Comparison of ENCODE assay signal across 13 cellular contexts in the genomic region with DNA sequence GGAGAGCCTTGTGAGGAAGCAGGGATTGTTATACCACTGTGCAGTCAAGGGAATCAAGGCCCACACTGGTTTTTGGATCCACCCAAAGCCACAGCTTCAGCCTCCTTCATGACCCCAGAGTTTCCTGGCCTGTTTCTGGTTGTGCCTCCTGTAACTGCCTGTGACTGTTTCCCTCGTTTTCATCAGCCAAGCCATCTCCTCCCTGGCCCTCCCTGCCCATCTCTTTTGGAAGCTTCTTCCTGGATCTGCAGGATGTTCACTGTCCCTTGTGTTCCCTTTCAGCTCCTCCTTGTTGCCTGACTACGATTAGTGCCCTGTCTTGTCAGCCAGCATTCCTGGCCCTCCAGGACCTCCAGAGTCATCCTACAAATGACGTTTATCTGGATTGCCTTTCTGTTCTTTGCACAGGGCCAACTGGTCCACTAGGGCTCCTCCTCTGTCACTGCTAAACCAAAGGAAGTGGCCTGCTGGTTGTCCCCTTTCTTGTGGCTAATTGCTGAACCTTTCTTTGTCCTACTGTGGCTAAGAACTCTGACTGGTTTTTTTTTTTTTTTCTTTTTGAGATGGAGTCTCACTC. TPM values are rescaled to one million over a fixed set of nuclear protein-coding genes. Genes with fewer than 3 reads are reported as not detected.
DNase-seq lines count a peak whose midpoint lies in the region; ATAC-seq and TF ChIP-seq lines count a peak whose summit lies in the region.
"Had no signal": no experiment of that assay in that cellular context is flagged by ENCODE, and none has a peak within 500 bp of the region (broad histone marks: within the 10 kb centered on the region; RNA-seq: fewer than 3 reads in every experiment).

No MANE protein-coding gene starts in this region.

- H3K4me2 ChIP-seq in SK-N-SH: no peak overlapping the region

- no peaks in the 10 kb centered on the region for H3K9me2 ChIP-seq in SK-N-SH

- ATAC-seq in body of pancreas (no peak), lower lobe of right lung (peak; percentile 23 to 58)

- no peaks in the 10 kb centered on the region for H4K20me1 ChIP-seq in SK-N-SH (ENCODE audit: insufficient read depth)

- H2AFZ ChIP-seq in SK-N-SH (ENCODE audit: low read depth): no peak overlapping the region

- H3K4me3 Mint-ChIP-seq in activated CD4-positive, alpha-beta T cell treated with anti-CD3 and anti-CD28 coated beads, Interleukin-2, amount 10 ng/mL, durations not matched to agents 7 days and 5 days: no peak overlapping the region

- H3K9ac ChIP-seq in SK-N-SH: no peak overlapping the region

- H3K4me1 ChIP-seq in body of pancreas: peaks cover 13% of the 10 kb centered on the region
- peaks cover 25% of the 10 kb centered on the region for H3K4me1 ChIP-seq in lower lobe of right lung
- peaks cover 17% of the 10 kb centered on the region for H3K4me1 ChIP-seq in testis
- peaks cover 0 to 10% of the 10 kb centered on the region in 2 experiments; a peak in 1 of 4 replicates for H3K4me1 ChIP-seq in SK-N-SH (ENCODE audit: control insufficient read depth in 1 of 2, insufficient read depth in 2 of 2, low read depth in 1 of 2, low read length in 1 of 2)

- no peak for TF ChIP-seq POLR2A in body of pancreas (IDR thresholded peaks at IDR 0.05)
- no peak for TF ChIP-seq POLR2A in testis (IDR thresholded peaks at IDR 0.05)

- CTCF ChIA-PET in activated CD4-positive, alpha-beta T cell treated with anti-CD3 and anti-CD28 coated beads, Interleukin-2, amount 10 ng/mL, durations not matched to agents 7 days and 5 days (lab: Charles Lee): interaction anchor here (0.7 to 3.3 kb wide), 3 partner anchors 9 to 333 kb away, joined by 3 to 13 read pairs (median 3); no protein-coding TSS in a partner anchor
- CTCF ChIA-PET in SK-N-SH (lab: Yijun Ruan, JAX): no interaction called here

- POLR2A ChIA-PET in activated CD4-positive, alpha-beta T cell treated with anti-CD3 and anti-CD28 coated beads, Interleukin-2, amount 10 ng/mL, durations not matched to agents 7 days and 5 days (lab: Charles Lee): no interaction called here
- POLR2A ChIA-PET in SK-N-SH (lab: Yijun Ruan, JAX): no interaction called here

- peaks cover 21% of the 10 kb centered on the region for H3K79me2 ChIP-seq in SK-N-SH (ENCODE audit: insufficient read depth)

- H3K36me3 ChIP-seq in body of pancreas (replicated peaks in 1 of 2; ENCODE audit: insufficient read depth in 1 of 2, low read depth in 2 of 2): peaks cover 0 to 4% of the 10 kb centered on the region in 2 donors
- H3K36me3 ChIP-seq in lower lobe of right lung: peaks cover 94% of the 10 kb centered on the region
- H3K36me3 ChIP-seq in testis (ENCODE audit: low read depth, missing control alignments): no peaks in the 10 kb centered on the region
- H3K36me3 ChIP-seq in SK-N-SH (replicated peaks in 1 of 2; ENCODE audit: control insufficient read depth in 1 of 2, insufficient read depth in 2 of 2, low read length in 1 of 2): peaks cover 53 to 70% of the 10 kb centered on the region in 2 experiments

- DNase-seq in activated CD4-positive, alpha-beta T cell treated with anti-CD3 and anti-CD28 coated beads, Interleukin-2, amount 10 ng/mL, durations not matched to agents 7 days and 5 days: peak; percentile 16
- DNase-seq in activated CD4-positive, alpha-beta T cell treated with anti-CD3 and anti-CD28 coated beads, Interleukin-2, amount 50 U/mL, for 1 hour: no peak
- no peak for DNase-seq in body of pancreas
- DNase-seq in lower lobe of right lung: no peak
- no peak for DNase-seq in testis
- DNase-seq in germinal center (ENCODE audit: low spot score): no peak
- no peak for DNase-seq in SK-N-SH
- DNase-seq in NCI-H128 (lab: John Stamatoyannopoulos, UW; ENCODE audit: unreplicated experiment): no peak
- DNase-seq: activated CD8-positive, alpha-beta memory T cell treated with anti-CD3 and anti-CD28 coated beads, Interleukin-2, amount 50 U/mL, for 4 hours; effector memory CD4-positive, alpha-beta T cell; NCI-H2227 treated with DMSO at 0.1 percent for 48 hours; SIG-M5; tibial artery had no signal

- intact Hi-C loops in body of pancreas (cut with DNase I): no loop called here
- intact Hi-C loops in lower lobe of right lung (cut with DNase I): no loop called here
- intact Hi-C loops in testis (cut with DNase I; ENCODE audit: low total_unique reads): no loop called here

- H3K27ac Mint-ChIP-seq in activated CD4-positive, alpha-beta T cell treated with anti-CD3 and anti-CD28 coated beads, Interleukin-2, amount 10 ng/mL, durations not matched to agents 7 days and 5 days: peak overlapping the region; percentile 34

- no peaks in the 10 kb centered on the region for H3K9me3 ChIP-seq in body of pancreas
- no peaks in the 10 kb centered on the region for H3K9me3 ChIP-seq in lower lobe of right lung
- no peaks in the 10 kb centered on the region for H3K9me3 ChIP-seq in testis
- no peaks in the 10 kb centered on the region for H3K9me3 ChIP-seq in SK-N-SH
- H3K9me3 ChIP-seq: tibial artery had no signal

- H3K27me3 Mint-ChIP-seq in activated CD4-positive, alpha-beta T cell treated with anti-CD3 and anti-CD28 coated beads, Interleukin-2, amount 10 ng/mL, durations not matched to agents 7 days and 5 days: no peaks in the 10 kb centered on the region

- peak overlapping the region; percentile 13 to 64 (median 54) for H3K27ac ChIP-seq in body of pancreas
- H3K27ac ChIP-seq in lower lobe of right lung: peak overlapping the region; percentile 68
- H3K27ac ChIP-seq in testis: peak overlapping the region; percentile 40 to 55
- peak overlapping the region in 1 of 2 experiments; percentile 32; a peak in 1 of 4 replicates for H3K27ac ChIP-seq in SK-N-SH (ENCODE audit: low read depth in 2 of 2, low read length in 1 of 2)

- H3K4me3 ChIP-seq in body of pancreas: no peak overlapping the region
- no peak overlapping the region for H3K4me3 ChIP-seq in lower lobe of right lung
- no peak overlapping the region for H3K4me3 ChIP-seq in testis
- no peak overlapping the region for H3K4me3 ChIP-seq in SK-N-SH (ENCODE audit: low read depth in 2 of 2, low read length in 1 of 2)
- H3K4me3 ChIP-seq: tibial artery had no signal

- peaks cover 84% of the 10 kb centered on the region for H3K36me3 Mint-ChIP-seq in activated CD4-positive, alpha-beta T cell treated with anti-CD3 and anti-CD28 coated beads, Interleukin-2, amount 10 ng/mL, durations not matched to agents 7 days and 5 days (ENCODE audit: low read depth)

- TF ChIP-seq CTCF in body of pancreas (IDR thresholded peaks at IDR 0.05) (no peak), lower lobe of right lung (IDR thresholded peaks at IDR 0.05) (no peak), testis (IDR thresholded peaks at IDR 0.05) (no peak), SK-N-SH (IDR thresholded peaks at IDR 0.05) (no peak)

- 22 to 52% methylated on average over 3 of the region's 3 CpGs for WGBS in body of pancreas, 2 donors
- WGBS in testis, 2 donors: 21 to 40% methylated on average over 3 of the region's 3 CpGs
- 85% methylated on average over 3 of the region's 3 CpGs for WGBS in SK-N-SH (ENCODE audit: low lambda C conversion rate)

- no peaks in the 10 kb centered on the region for H3K27me3 ChIP-seq in body of pancreas
- no peaks in the 10 kb centered on the region for H3K27me3 ChIP-seq in lower lobe of right lung (ENCODE audit: low read depth)
- H3K27me3 ChIP-seq in testis: no peaks in the 10 kb centered on the region
- no peaks in the 10 kb centered on the region for H3K27me3 ChIP-seq in SK-N-SH (ENCODE audit: insufficient read depth)
- H3K27me3 ChIP-seq: tibial artery had no signal

- peaks cover 6% of the 10 kb centered on the region for H3F3A ChIP-seq in SK-N-SH (replicated peaks; ENCODE audit: insufficient read depth)

- peaks cover 36% of the 10 kb centered on the region for H3K4me1 Mint-ChIP-seq in activated CD4-positive, alpha-beta T cell treated with anti-CD3 and anti-CD28 coated beads, Interleukin-2, amount 10 ng/mL, durations not matched to agents 7 days and 5 days

- no peak for TF ChIP-seq RAD21 in SK-N-SH (IDR thresholded peaks at IDR 0.05; ENCODE audit: low read length)

- TF ChIP-seq EP300 in SK-N-SH (IDR thresholded peaks at IDR 0.05; ENCODE audit: borderline replicate concordance in 1 of 2, low read depth in 1 of 2, low read length in 1 of 2): no peak

- no peaks in the 10 kb centered on the region for H3K9me3 Mint-ChIP-seq in activated CD4-positive, alpha-beta T cell treated with anti-CD3 and anti-CD28 coated beads, Interleukin-2, amount 10 ng/mL, durations not matched to agents 7 days and 5 days

TF ChIP-seq in SK-N-SH, 30 proteins besides CTCF, POLR2A, EP300 and RAD21 (continues in another document):
- no peak for TF ChIP-seq NFIC (IDR thresholded peaks at IDR 0.05; ENCODE audit: borderline replicate concordance)
- TF ChIP-seq SMC3 (IDR thresholded peaks at IDR 0.05; ENCODE audit: low read depth, low read length): no peak

RNA-seq across cellular contexts. Expression of a gene that starts 17.9 kb away (rescaled TPM):
- 10 to 100 TPM; 62.2 to 68.3 TPM for total RNA-seq in activated CD4-positive, alpha-beta T cell treated with anti-CD3 and anti-CD28 coated beads, Interleukin-2, amount 10 ng/mL, durations not matched to agents 7 days and 5 days
- total RNA-seq in body of pancreas (10 to 100 TPM; 13.8 to 19.5 TPM), lower lobe of right lung (74.6 TPM), testis (10 to 100 TPM; 59.4 to 62.2 TPM)
- polyA plus RNA-seq in testis (ENCODE audit: insufficient read depth, low read depth, low replicate concordance) (34.5 TPM), SK-N-SH (2012; rRNA removed) (9.3 and 13.2 TPM in 2 replicates)
- 11.7 and 12.9 TPM in 2 replicates for polyA plus RNA-seq in SK-N-SH (2012; cell fraction: cytosol; rRNA removed)
- polyA plus RNA-seq in SK-N-SH (2012; cell fraction: nucleus; rRNA removed): 6.9 and 15.3 TPM in 2 replicates

RNA-seq across cellular contexts. Expression of a gene that starts 37.0 kb away (rescaled TPM):
- 1 to 10 TPM; 2.7 to 3.1 TPM for total RNA-seq in activated CD4-positive, alpha-beta T cell treated with anti-CD3 and anti-CD28 coated beads, Interleukin-2, amount 10 ng/mL, durations not matched to agents 7 days and 5 days
- 1 to 10 TPM in 1 of 2 donors, under 1 TPM in 1; 0.78 to 2.0 TPM for total RNA-seq in body of pancreas
- 3.1 TPM for total RNA-seq in lower lobe of right lung
- 1 to 10 TPM; 2.7 TPM for total RNA-seq in testis
- polyA plus RNA-seq in testis (ENCODE audit: insufficient read depth, low read depth, low replicate concordance): 1.9 TPM
- polyA plus RNA-seq in SK-N-SH (2012; rRNA removed): 2.7 and 3.5 TPM in 2 replicates
- polyA plus RNA-seq in SK-N-SH (2012; cell fraction: cytosol; rRNA removed): 1.6 and 1.7 TPM in 2 replicates
- polyA plus RNA-seq in SK-N-SH (2012; cell fraction: nucleus; rRNA removed): 8.1 and 13.1 TPM in 2 replicates
